ENCODE assay signal across 1 cellular context in genomic region chr1:226882631-226883409, GRCh38.
TF ChIP-seq lines count a peak whose summit lies in the region.

No MANE protein-coding gene starts in this region.

TF ChIP-seq in GM23338, 12 proteins besides CTCF, POLR2A, EP300 and RAD21 (continued from another document):
- TF ChIP-seq ZNF114 (CRISPR knock-in tag; IDR thresholded peaks at IDR 0.05) = no peak
- TF ChIP-seq REST (IDR thresholded peaks at IDR 0.05; ENCODE audit: unreplicated experiment) = no peak
- TF ChIP-seq, protein P1, sequence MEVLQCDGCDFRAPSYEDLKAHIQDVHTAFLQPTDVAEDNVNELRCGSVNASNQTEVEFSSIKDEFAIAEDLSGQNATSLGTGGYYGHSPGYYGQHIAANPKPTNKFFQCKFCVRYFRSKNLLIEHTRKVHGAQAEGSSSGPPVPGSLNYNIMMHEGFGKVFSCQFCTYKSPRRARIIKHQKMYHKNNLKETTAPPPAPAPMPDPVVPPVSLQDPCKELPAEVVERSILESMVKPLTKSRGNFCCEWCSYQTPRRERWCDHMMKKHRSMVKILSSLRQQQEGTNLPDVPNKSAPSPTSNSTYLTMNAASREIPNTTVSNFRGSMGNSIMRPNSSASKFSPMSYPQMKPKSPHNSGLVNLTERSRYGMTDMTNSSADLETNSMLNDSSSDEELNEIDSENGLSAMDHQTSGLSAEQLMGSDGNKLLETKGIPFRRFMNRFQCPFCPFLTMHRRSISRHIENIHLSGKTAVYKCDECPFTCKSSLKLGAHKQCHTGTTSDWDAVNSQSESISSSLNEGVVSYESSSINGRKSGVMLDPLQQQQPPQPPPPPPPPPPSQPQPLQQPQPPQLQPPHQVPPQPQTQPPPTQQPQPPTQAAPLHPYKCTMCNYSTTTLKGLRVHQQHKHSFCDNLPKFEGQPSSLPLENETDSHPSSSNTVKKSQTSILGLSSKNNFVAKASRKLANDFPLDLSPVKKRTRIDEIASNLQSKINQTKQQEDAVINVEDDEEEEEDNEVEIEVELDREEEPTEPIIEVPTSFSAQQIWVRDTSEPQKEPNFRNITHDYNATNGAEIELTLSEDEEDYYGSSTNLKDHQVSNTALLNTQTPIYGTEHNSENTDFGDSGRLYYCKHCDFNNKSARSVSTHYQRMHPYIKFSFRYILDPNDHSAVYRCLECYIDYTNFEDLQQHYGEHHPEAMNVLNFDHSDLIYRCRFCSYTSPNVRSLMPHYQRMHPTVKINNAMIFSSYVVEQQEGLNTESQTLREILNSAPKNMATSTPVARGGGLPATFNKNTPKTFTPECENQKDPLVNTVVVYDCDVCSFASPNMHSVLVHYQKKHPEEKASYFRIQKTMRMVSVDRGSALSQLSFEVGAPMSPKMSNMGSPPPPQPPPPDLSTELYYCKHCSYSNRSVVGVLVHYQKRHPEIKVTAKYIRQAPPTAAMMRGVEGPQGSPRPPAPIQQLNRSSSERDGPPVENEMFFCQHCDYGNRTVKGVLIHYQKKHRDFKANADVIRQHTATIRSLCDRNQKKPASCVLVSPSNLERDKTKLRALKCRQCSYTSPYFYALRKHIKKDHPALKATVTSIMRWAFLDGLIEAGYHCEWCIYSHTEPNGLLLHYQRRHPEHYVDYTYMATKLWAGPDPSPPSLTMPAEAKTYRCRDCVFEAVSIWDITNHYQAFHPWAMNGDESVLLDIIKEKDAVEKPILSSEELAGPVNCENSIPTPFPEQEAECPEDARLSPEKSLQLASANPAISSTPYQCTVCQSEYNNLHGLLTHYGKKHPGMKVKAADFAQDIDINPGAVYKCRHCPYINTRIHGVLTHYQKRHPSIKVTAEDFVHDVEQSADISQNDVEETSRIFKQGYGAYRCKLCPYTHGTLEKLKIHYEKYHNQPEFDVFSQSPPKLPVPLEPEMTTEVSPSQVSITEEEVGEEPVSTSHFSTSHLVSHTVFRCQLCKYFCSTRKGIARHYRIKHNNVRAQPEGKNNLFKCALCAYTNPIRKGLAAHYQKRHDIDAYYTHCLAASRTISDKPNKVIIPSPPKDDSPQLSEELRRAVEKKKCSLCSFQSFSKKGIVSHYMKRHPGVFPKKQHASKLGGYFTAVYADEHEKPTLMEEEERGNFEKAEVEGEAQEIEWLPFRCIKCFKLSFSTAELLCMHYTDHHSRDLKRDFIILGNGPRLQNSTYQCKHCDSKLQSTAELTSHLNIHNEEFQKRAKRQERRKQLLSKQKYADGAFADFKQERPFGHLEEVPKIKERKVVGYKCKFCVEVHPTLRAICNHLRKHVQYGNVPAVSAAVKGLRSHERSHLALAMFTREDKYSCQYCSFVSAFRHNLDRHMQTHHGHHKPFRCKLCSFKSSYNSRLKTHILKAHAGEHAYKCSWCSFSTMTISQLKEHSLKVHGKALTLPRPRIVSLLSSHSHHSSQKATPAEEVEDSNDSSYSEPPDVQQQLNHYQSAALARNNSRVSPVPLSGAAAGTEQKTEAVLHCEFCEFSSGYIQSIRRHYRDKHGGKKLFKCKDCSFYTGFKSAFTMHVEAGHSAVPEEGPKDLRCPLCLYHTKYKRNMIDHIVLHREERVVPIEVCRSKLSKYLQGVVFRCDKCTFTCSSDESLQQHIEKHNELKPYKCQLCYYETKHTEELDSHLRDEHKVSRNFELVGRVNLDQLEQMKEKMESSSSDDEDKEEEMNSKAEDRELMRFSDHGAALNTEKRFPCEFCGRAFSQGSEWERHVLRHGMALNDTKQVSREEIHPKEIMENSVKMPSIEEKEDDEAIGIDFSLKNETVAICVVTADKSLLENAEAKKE (CRISPR knock-in tag; IDR thresholded peaks at IDR 0.05) = no peak
- no peak for TF ChIP-seq ZNF331 (CRISPR knock-in tag; IDR thresholded peaks at IDR 0.05; ENCODE audit: low read depth)
- TF ChIP-seq NANOG (IDR thresholded peaks at IDR 0.05; ENCODE audit: borderline replicate concordance) = no peak
